13 cellular contexts compared by ENCODE assay signal in the genomic region with DNA sequence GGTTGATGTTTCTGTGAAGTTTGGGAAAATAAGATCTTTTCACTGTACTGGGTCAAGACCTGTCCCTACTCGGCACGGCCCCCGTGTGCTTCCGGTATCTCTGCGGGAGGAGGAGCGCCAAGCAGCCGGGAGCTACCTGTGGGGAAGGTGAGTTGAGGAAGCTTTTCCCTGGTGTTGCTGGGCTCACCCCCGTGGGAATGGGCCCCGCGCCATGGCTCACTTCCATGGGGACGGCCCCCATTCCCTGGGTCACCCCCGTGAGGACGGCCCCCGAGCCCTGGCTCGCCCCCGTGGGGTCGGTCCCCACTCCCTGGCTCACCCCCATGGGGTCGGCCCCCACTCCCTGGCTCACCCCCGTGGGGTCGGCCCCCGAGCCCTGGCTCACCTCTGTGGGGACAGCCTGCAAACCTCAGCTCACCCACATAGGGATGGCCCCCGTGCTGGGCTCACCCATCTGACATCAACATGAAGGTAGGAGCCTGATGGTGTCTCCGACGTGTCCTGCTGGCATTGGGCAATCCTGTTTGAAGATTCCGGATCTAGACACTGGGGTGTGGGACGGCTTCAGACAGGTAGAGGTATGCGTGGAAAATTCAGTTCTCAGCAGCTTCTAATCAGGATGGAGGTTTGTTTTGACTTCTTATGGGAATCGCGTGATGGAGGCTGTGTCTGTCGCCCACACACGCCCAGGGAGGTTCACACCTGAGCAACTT. TPM values are rescaled to one million over a fixed set of nuclear protein-coding genes. Genes with fewer than 3 reads are reported as not detected.
DNase-seq lines count a peak whose midpoint lies in the region; ATAC-seq and TF ChIP-seq lines count a peak whose summit lies in the region.
"Had no signal": no experiment of that assay in that cellular context is flagged by ENCODE, and none has a peak within 500 bp of the region (broad histone marks: within the 10 kb centered on the region; RNA-seq: fewer than 3 reads in every experiment).

No MANE protein-coding gene starts in this region.

- no peak overlapping the region for H3K4me3 ChIP-seq in PC-9
- H3K4me3 ChIP-seq in hepatocyte = no peak overlapping the region
- H3K4me3 ChIP-seq in Peyer's patch = peak overlapping the region in 2 of 4 donors; percentile 46 to 47

- H3K27me3 ChIP-seq in PC-9 (ENCODE audit: insufficient read depth, low read depth) (peaks cover 56% of the 10 kb centered on the region), hepatocyte (peaks cover 20% of the 10 kb centered on the region), Peyer's patch (peaks cover 0 to 8% of the 10 kb centered on the region in 2 donors)

- peaks cover 54% of the 10 kb centered on the region for H3K27me3 Mint-ChIP-seq in T-helper 2 cell treated with Interferon-gamma antibody and Interleukin-4, amounts not matched to agents 5 μg/mL and 100 μg/mL, for 36 hours (ENCODE audit: low read depth)

- CTCF ChIA-PET in PC-9 (lab: Charles Lee) = no interaction called here

- H3K79me2 ChIP-seq in PC-9 (ENCODE audit: low read depth) = no peaks in the 10 kb centered on the region
- no peaks in the 10 kb centered on the region for H3K79me2 ChIP-seq in hepatocyte

- H3F3A ChIP-seq in PC-9 (ENCODE audit: insufficient read depth, low read depth) = peaks cover 23% of the 10 kb centered on the region

- H3K4me1 ChIP-seq in PC-9 (replicated peaks; ENCODE audit: insufficient read depth) = no peaks in the 10 kb centered on the region; the same call in 1 of the 2 replicates
- H3K4me1 ChIP-seq in hepatocyte (ENCODE audit: insufficient read depth) = no peaks in the 10 kb centered on the region
- H3K4me1 ChIP-seq in Peyer's patch = peaks cover 0 to 30% (median 0%) of the 10 kb centered on the region in 4 donors

- H4K20me1 ChIP-seq in PC-9 (ENCODE audit: insufficient read depth) = no peaks in the 10 kb centered on the region; the same call in 1 of the 2 replicates
- H4K20me1 ChIP-seq in hepatocyte (ENCODE audit: insufficient read depth, poor library complexity, severe bottlenecking) = no peaks in the 10 kb centered on the region

- TF ChIP-seq POLR2A in Peyer's patch (IDR thresholded peaks at IDR 0.05) = no peak

- POLR2A ChIA-PET in PC-9 (lab: Charles Lee; ENCODE audit: unreplicated experiment) = no interaction called here

- H3K27ac Mint-ChIP-seq in T-helper 2 cell treated with Interferon-gamma antibody and Interleukin-4, amounts not matched to agents 5 μg/mL and 100 μg/mL, for 36 hours = no peak overlapping the region
- H3K27ac Mint-ChIP-seq in stimulated activated effector memory CD8-positive, alpha-beta T cell treated with anti-CD3 and anti-CD28 coated beads, Interleukin-12 subunit alpha, Interleukin-12 subunit beta, amount 100 ng/mL, for 72 hours = no peak overlapping the region

- H3K9me3 ChIP-seq in PC-9 (ENCODE audit: insufficient read depth, low read depth) (no peaks in the 10 kb centered on the region), hepatocyte (ENCODE audit: low read depth) (no peaks in the 10 kb centered on the region), Peyer's patch (no peaks in the 10 kb centered on the region)

- no peak for ATAC-seq in stimulated activated effector memory CD8-positive, alpha-beta T cell treated with anti-CD3 and anti-CD28 coated beads, Interleukin-12 subunit alpha, Interleukin-12 subunit beta, amount 100 ng/mL, for 72 hours

- TF ChIP-seq CTCF in PC-9 (conservative IDR thresholded peaks at IDR 0.05) = no peak
- no peak for TF ChIP-seq CTCF in hepatocyte (IDR thresholded peaks at IDR 0.05; ENCODE audit: poor library complexity)
- no peak for TF ChIP-seq CTCF in Peyer's patch (IDR thresholded peaks at IDR 0.05)

- H3K4me2 ChIP-seq in PC-9 (peak overlapping the region; percentile 73), hepatocyte (peak overlapping the region; percentile 78)

- H3K36me3 ChIP-seq in PC-9 (ENCODE audit: low read depth) (no peaks in the 10 kb centered on the region), hepatocyte (replicated peaks; ENCODE audit: insufficient read depth, low read depth) (no peaks in the 10 kb centered on the region), Peyer's patch (no peaks in the 10 kb centered on the region)

- BruUV-seq in PC-9 (replicated peaks; lab: Mats Ljungman, UMichigan) = no TSS peak

- H3K9me2 ChIP-seq in PC-9 (ENCODE audit: insufficient read depth) (no peaks in the 10 kb centered on the region), hepatocyte (replicated peaks; ENCODE audit: insufficient read depth) (no peaks in the 10 kb centered on the region)

- H3K4me3 Mint-ChIP-seq in T-helper 2 cell treated with Interferon-gamma antibody and Interleukin-4, amounts not matched to agents 5 μg/mL and 100 μg/mL, for 36 hours = peak overlapping the region; percentile 74
- H3K4me3 Mint-ChIP-seq in stimulated activated effector memory CD8-positive, alpha-beta T cell treated with anti-CD3 and anti-CD28 coated beads, Interleukin-12 subunit alpha, Interleukin-12 subunit beta, amount 100 ng/mL, for 72 hours = peak overlapping the region; percentile 79

- H3K36me3 Mint-ChIP-seq in T-helper 2 cell treated with Interferon-gamma antibody and Interleukin-4, amounts not matched to agents 5 μg/mL and 100 μg/mL, for 36 hours (ENCODE audit: low read depth) = no peaks in the 10 kb centered on the region
- H3K36me3 Mint-ChIP-seq in stimulated activated effector memory CD8-positive, alpha-beta T cell treated with anti-CD3 and anti-CD28 coated beads, Interleukin-12 subunit alpha, Interleukin-12 subunit beta, amount 100 ng/mL, for 72 hours = peaks cover 5% of the 10 kb centered on the region

- H2AFZ ChIP-seq in PC-9 = no peak overlapping the region
- no peak overlapping the region for H2AFZ ChIP-seq in hepatocyte

- no peak overlapping the region for H3K27ac ChIP-seq in PC-9
- H3K27ac ChIP-seq in hepatocyte = no peak overlapping the region
- no peak overlapping the region for H3K27ac ChIP-seq in Peyer's patch
- H3K27ac ChIP-seq: epithelial cell of prostate had no signal

- peaks cover 13% of the 10 kb centered on the region for H3K4me1 Mint-ChIP-seq in T-helper 2 cell treated with Interferon-gamma antibody and Interleukin-4, amounts not matched to agents 5 μg/mL and 100 μg/mL, for 36 hours (ENCODE audit: low read depth)
- peaks cover 28% of the 10 kb centered on the region for H3K4me1 Mint-ChIP-seq in stimulated activated effector memory CD8-positive, alpha-beta T cell treated with anti-CD3 and anti-CD28 coated beads, Interleukin-12 subunit alpha, Interleukin-12 subunit beta, amount 100 ng/mL, for 72 hours

- WGBS in hepatocyte (ENCODE audit: low lambda C conversion rate, missing lambda C conversion rate) = 88% methylated on average over 21 of the region's 31 CpGs

- no peaks in the 10 kb centered on the region for H3K9me3 Mint-ChIP-seq in T-helper 2 cell treated with Interferon-gamma antibody and Interleukin-4, amounts not matched to agents 5 μg/mL and 100 μg/mL, for 36 hours
- no peaks in the 10 kb centered on the region for H3K9me3 Mint-ChIP-seq in stimulated activated effector memory CD8-positive, alpha-beta T cell treated with anti-CD3 and anti-CD28 coated beads, Interleukin-12 subunit alpha, Interleukin-12 subunit beta, amount 100 ng/mL, for 72 hours

- DNase-seq in T-helper 2 cell treated with Interferon-gamma antibody and Interleukin-4, amounts not matched to agents 5 μg/mL and 100 μg/mL, for 36 hours (ENCODE audit: low spot score) = no peak
- no peak for DNase-seq in T-helper 2 cell
- no peak for DNase-seq in PC-9
- DNase-seq in hepatocyte (ENCODE audit: low spot score) = no peak
- DNase-seq in stimulated activated effector memory CD8-positive, alpha-beta T cell treated with anti-CD3 and anti-CD28 coated beads, Interleukin-12 subunit alpha, Interleukin-12 subunit beta, amount 100 ng/mL, for 72 hours (ENCODE audit: low spot score in 2 of 2) = no peak
- no peak for DNase-seq in NCI-H510A treated with DMSO at 0.1 percent for 48 hours (lab: John Stamatoyannopoulos, UW)
- DNase-seq in NCI-H524 treated with DMSO at 0.1 percent for 48 hours (lab: John Stamatoyannopoulos, UW) = no peak
- no peak for DNase-seq in Peyer's patch
- DNase-seq: activated CD4-positive, alpha-beta T cell treated with anti-CD3 and anti-CD28 coated beads, Interleukin-2, amount 50 U/mL, for 4 hours; SIG-M5 had no signal

- intact Hi-C loops in PC-9 (cut with micrococcal nuclease; ENCODE audit: unreplicated experiment) = no loop called here

RNA-seq across cellular contexts. Expression of a gene that starts 9.1 kb away (rescaled TPM):
- total RNA-seq in PC-9 (2021) (not detected in 2 replicates), hepatocyte (not detected in 2 replicates), Peyer's patch (not detected)
- 0.28 TPM in 1 of 2 replicates, not detected in the other for polyA plus RNA-seq in hepatocyte

RNA-seq across cellular contexts. Expression of a gene that starts 17.2 kb away (rescaled TPM):
- total RNA-seq in PC-9 (2021) (not detected in 2 replicates), hepatocyte (not detected in 2 replicates), Peyer's patch (1 to 10 TPM in 3 of 4 donors, not detected in 1; 3.8 to 4.7 (median 4.1) TPM)
- polyA plus RNA-seq in hepatocyte = not detected in 2 replicates
- total RNA-seq: posterior vena cava had no signal
- polyA plus RNA-seq: AG04450 had no signal
